15 cellular contexts compared by ENCODE assay signal in the genomic region with DNA sequence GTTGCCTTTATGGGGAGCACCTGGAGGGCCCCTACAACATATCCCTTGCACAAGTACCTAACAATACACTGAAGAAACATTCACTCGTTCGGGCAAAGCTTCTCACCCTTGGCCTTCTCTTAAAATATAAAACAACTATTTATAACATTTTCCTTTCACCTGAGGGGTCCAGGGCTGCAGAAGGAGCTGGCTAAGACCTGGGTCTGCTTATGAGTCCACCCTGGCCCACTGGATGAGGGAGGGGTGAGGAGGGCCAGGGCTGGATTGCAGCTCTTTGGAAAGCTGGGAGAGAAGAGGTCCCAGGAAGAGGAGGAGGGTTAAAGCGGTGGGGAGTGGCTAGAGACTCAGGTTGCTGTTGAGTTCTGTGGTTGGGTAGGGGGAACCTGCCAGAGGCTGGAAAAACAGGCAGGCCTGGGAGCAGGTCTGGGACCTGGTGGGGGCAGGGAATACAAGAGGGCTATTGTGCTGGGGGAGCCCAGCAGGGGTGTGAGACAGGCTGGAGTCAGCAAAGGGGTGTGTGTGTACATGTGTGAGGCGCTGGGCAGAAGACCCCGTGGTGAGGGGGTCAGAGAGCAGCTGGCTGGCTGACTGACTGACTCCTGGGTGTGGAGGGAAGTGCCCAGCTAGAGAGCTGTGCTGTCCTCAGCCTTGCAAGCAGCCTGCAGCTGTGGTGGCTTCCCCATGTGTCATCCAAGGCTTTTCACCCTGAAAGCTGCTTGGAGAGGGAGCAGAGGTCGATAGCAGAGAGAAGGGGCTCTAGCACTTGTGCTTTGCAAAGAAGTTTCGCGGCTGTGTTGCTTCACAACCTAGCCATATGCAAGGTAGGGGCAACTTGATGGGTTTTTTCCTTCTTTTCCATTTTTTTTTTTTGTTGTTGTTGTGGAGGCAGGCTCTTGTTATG. TPM values are rescaled to one million over a fixed set of nuclear protein-coding genes. Genes with fewer than 3 reads are reported as not detected.
DNase-seq lines count a peak whose midpoint lies in the region; ATAC-seq and TF ChIP-seq lines count a peak whose summit lies in the region.
"Had no signal": no experiment of that assay in that cellular context is flagged by ENCODE, and none has a peak within 500 bp of the region (broad histone marks: within the 10 kb centered on the region; RNA-seq: fewer than 3 reads in every experiment).

No MANE protein-coding gene starts in this region.

- no peak for DNase-seq in activated CD4-positive, alpha-beta T cell treated with anti-CD3 and anti-CD28 coated beads, Interleukin-2, amount 10 ng/mL, durations not matched to agents 7 days and 5 days
- no peak for DNase-seq in activated CD4-positive, alpha-beta T cell treated with anti-CD3 and anti-CD28 coated beads for 48 hours
- DNase-seq in WTC11 (ENCODE audit: low spot score) (peak; percentile 74), left kidney (ENCODE audit: low read depth, low spot score) (peak; percentile 49), type B pancreatic cell (ENCODE audit: extremely low spot score, unreplicated experiment) (no peak), dedifferentiated amniotic fluid mesenchymal stem cell (ENCODE audit: extremely low spot score) (no peak)
- DNase-seq in activated CD4-positive, alpha-beta T cell treated with anti-CD3 and anti-CD28 coated beads for 36 hours: no peak
- DNase-seq: activated CD8-positive, alpha-beta T cell treated with anti-CD3 and anti-CD28 coated beads for 36 hours; effector CD4-positive, alpha-beta T cell; heart right ventricle; NCI-H1694; NK-92 treated with Interleukin-12 subunit alpha and Interleukin-12 subunit beta, amount 100 ng/mL, for 24 hours; thyroid gland had no signal

- peak; percentile 93 for ATAC-seq in WTC11
- no peak for ATAC-seq in activated CD4-positive, alpha-beta T cell treated with anti-CD3 and anti-CD28 coated beads for 36 hours
- no peak for ATAC-seq in HG02938 (IDR thresholded peaks at IDR 0.05; ENCODE audit: unreplicated experiment)
- ATAC-seq: activated CD8-positive, alpha-beta T cell treated with anti-CD3 and anti-CD28 coated beads for 36 hours had no signal

- no peak for TF ChIP-seq CTCF in WTC11 (IDR thresholded peaks at IDR 0.05)
- TF ChIP-seq CTCF in type B pancreatic cell (conservative IDR thresholded peaks at IDR 0.05): no peak

- no peaks in the 10 kb centered on the region for H3K27me3 Mint-ChIP-seq in activated CD4-positive, alpha-beta T cell treated with anti-CD3 and anti-CD28 coated beads, Interleukin-2, amount 10 ng/mL, durations not matched to agents 7 days and 5 days
- H3K27me3 Mint-ChIP-seq in WTC11 (ENCODE audit: low read depth) (no peaks in the 10 kb centered on the region), type B pancreatic cell (no peaks in the 10 kb centered on the region)
- H3K27me3 Mint-ChIP-seq in activated CD4-positive, alpha-beta T cell treated with anti-CD3 and anti-CD28 coated beads for 36 hours: no peaks in the 10 kb centered on the region
- H3K27me3 Mint-ChIP-seq: activated CD8-positive, alpha-beta T cell treated with anti-CD3 and anti-CD28 coated beads for 36 hours; activated naive CD4-positive, alpha-beta T cell treated with anti-CD3 and anti-CD28 coated beads, Interleukin-2, amount 50 U/mL, for 24 hours had no signal

- peaks cover 13% of the 10 kb centered on the region for H3K36me3 Mint-ChIP-seq in activated CD4-positive, alpha-beta T cell treated with anti-CD3 and anti-CD28 coated beads, Interleukin-2, amount 10 ng/mL, durations not matched to agents 7 days and 5 days (ENCODE audit: low read depth)
- H3K36me3 Mint-ChIP-seq in WTC11: peaks cover 17% of the 10 kb centered on the region
- peaks cover 11% of the 10 kb centered on the region for H3K36me3 Mint-ChIP-seq in type B pancreatic cell
- peaks cover 12% of the 10 kb centered on the region for H3K36me3 Mint-ChIP-seq in activated CD4-positive, alpha-beta T cell treated with anti-CD3 and anti-CD28 coated beads for 36 hours (ENCODE audit: low read depth)

- CTCF ChIA-PET in activated CD4-positive, alpha-beta T cell treated with anti-CD3 and anti-CD28 coated beads, Interleukin-2, amount 10 ng/mL, durations not matched to agents 7 days and 5 days (lab: Charles Lee): interaction anchor here (0.6 kb wide), 1 partner anchor 17 kb away, joined by 4 read pairs; no protein-coding TSS in a partner anchor
- CTCF ChIA-PET in WTC11 (lab: Charles Lee): interaction anchor here (0.7 to 1.3 kb wide), 4 partner anchors 12 to 195 kb away, joined by 3 to 7 read pairs (median 6); no protein-coding TSS in a partner anchor
- CTCF ChIA-PET in activated CD4-positive, alpha-beta T cell treated with anti-CD3 and anti-CD28 coated beads for 36 hours (lab: Charles Lee): no interaction called here

- H3K27ac Mint-ChIP-seq in activated CD4-positive, alpha-beta T cell treated with anti-CD3 and anti-CD28 coated beads, Interleukin-2, amount 10 ng/mL, durations not matched to agents 7 days and 5 days: peak overlapping the region; percentile 66
- peak overlapping the region; percentile 95 for H3K27ac Mint-ChIP-seq in WTC11
- H3K27ac Mint-ChIP-seq in type B pancreatic cell: peak overlapping the region; percentile 70
- H3K27ac Mint-ChIP-seq in activated CD4-positive, alpha-beta T cell treated with anti-CD3 and anti-CD28 coated beads for 36 hours: no peak overlapping the region
- H3K27ac Mint-ChIP-seq: activated CD8-positive, alpha-beta T cell treated with anti-CD3 and anti-CD28 coated beads for 36 hours; activated naive CD4-positive, alpha-beta T cell treated with anti-CD3 and anti-CD28 coated beads, Interleukin-2, amount 50 U/mL, for 24 hours had no signal

- no peaks in the 10 kb centered on the region for H3K4me1 Mint-ChIP-seq in activated CD4-positive, alpha-beta T cell treated with anti-CD3 and anti-CD28 coated beads, Interleukin-2, amount 10 ng/mL, durations not matched to agents 7 days and 5 days
- H3K4me1 Mint-ChIP-seq in WTC11: peaks cover 22% of the 10 kb centered on the region
- H3K4me1 Mint-ChIP-seq in type B pancreatic cell (ENCODE audit: unreplicated experiment): peaks cover 32% of the 10 kb centered on the region
- H3K4me1 Mint-ChIP-seq in activated CD4-positive, alpha-beta T cell treated with anti-CD3 and anti-CD28 coated beads for 36 hours: peaks cover under 1% of the 10 kb centered on the region
- H3K4me1 Mint-ChIP-seq: activated naive CD4-positive, alpha-beta T cell treated with anti-CD3 and anti-CD28 coated beads, Interleukin-2, amount 50 U/mL, for 24 hours had no signal

- no peak overlapping the region for H3K4me3 Mint-ChIP-seq in activated CD4-positive, alpha-beta T cell treated with anti-CD3 and anti-CD28 coated beads, Interleukin-2, amount 10 ng/mL, durations not matched to agents 7 days and 5 days
- H3K4me3 Mint-ChIP-seq in WTC11 (peak overlapping the region; percentile 12; the same call in 1 of the 2 replicates), type B pancreatic cell (peak overlapping the region; percentile 62)
- H3K4me3 Mint-ChIP-seq in activated CD4-positive, alpha-beta T cell treated with anti-CD3 and anti-CD28 coated beads for 36 hours: no peak overlapping the region
- H3K4me3 Mint-ChIP-seq: activated CD8-positive, alpha-beta T cell treated with anti-CD3 and anti-CD28 coated beads for 36 hours; activated naive CD4-positive, alpha-beta T cell treated with anti-CD3 and anti-CD28 coated beads, Interleukin-2, amount 50 U/mL, for 24 hours had no signal

- H3K9me3 Mint-ChIP-seq in activated CD4-positive, alpha-beta T cell treated with anti-CD3 and anti-CD28 coated beads, Interleukin-2, amount 10 ng/mL, durations not matched to agents 7 days and 5 days: no peaks in the 10 kb centered on the region
- H3K9me3 Mint-ChIP-seq in WTC11 (no peaks in the 10 kb centered on the region), type B pancreatic cell (no peaks in the 10 kb centered on the region)
- no peaks in the 10 kb centered on the region for H3K9me3 Mint-ChIP-seq in activated CD4-positive, alpha-beta T cell treated with anti-CD3 and anti-CD28 coated beads for 36 hours (ENCODE audit: low read depth)
- H3K9me3 Mint-ChIP-seq: activated CD8-positive, alpha-beta T cell treated with anti-CD3 and anti-CD28 coated beads for 36 hours; activated naive CD4-positive, alpha-beta T cell treated with anti-CD3 and anti-CD28 coated beads, Interleukin-2, amount 50 U/mL, for 24 hours had no signal

- POLR2A ChIA-PET in activated CD4-positive, alpha-beta T cell treated with anti-CD3 and anti-CD28 coated beads, Interleukin-2, amount 10 ng/mL, durations not matched to agents 7 days and 5 days (lab: Charles Lee): no interaction called here
- POLR2A ChIA-PET in WTC11 (lab: Charles Lee): interaction anchor here (0.5 to 1.0 kb wide), 2 partner anchors 10 to 20 kb away, joined by 4 to 5 read pairs; no protein-coding TSS in a partner anchor
- POLR2A ChIA-PET in activated CD4-positive, alpha-beta T cell treated with anti-CD3 and anti-CD28 coated beads for 36 hours (lab: Charles Lee): no interaction called here

- intact Hi-C loops in activated CD4-positive, alpha-beta T cell treated with anti-CD3 and anti-CD28 coated beads for 36 hours (cut with DNase I, micrococcal nuclease): no loop called here

TF ChIP-seq in WTC11, 78 proteins besides CTCF, POLR2A, EP300 and RAD21 (continues in another document):
- TF ChIP-seq, protein P1, sequence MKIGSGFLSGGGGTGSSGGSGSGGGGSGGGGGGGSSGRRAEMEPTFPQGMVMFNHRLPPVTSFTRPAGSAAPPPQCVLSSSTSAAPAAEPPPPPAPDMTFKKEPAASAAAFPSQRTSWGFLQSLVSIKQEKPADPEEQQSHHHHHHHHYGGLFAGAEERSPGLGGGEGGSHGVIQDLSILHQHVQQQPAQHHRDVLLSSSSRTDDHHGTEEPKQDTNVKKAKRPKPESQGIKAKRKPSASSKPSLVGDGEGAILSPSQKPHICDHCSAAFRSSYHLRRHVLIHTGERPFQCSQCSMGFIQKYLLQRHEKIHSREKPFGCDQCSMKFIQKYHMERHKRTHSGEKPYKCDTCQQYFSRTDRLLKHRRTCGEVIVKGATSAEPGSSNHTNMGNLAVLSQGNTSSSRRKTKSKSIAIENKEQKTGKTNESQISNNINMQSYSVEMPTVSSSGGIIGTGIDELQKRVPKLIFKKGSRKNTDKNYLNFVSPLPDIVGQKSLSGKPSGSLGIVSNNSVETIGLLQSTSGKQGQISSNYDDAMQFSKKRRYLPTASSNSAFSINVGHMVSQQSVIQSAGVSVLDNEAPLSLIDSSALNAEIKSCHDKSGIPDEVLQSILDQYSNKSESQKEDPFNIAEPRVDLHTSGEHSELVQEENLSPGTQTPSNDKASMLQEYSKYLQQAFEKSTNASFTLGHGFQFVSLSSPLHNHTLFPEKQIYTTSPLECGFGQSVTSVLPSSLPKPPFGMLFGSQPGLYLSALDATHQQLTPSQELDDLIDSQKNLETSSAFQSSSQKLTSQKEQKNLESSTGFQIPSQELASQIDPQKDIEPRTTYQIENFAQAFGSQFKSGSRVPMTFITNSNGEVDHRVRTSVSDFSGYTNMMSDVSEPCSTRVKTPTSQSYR (CRISPR knock-in tag; IDR thresholded peaks at IDR 0.05): 0 out of 2 replicates have a peak, but pooled peaks have one; percentile 61
- peak; percentile 83; the same call in 1 of the 2 replicates for TF ChIP-seq ZNF416 (CRISPR knock-in tag; IDR thresholded peaks at IDR 0.05)

RNA-seq across cellular contexts. Expression of a gene that starts 10.2 kb away (rescaled TPM):
- total RNA-seq in activated CD4-positive, alpha-beta T cell treated with anti-CD3 and anti-CD28 coated beads, Interleukin-2, amount 10 ng/mL, durations not matched to agents 7 days and 5 days: 1 to 10 TPM; 4.0 TPM
- total RNA-seq in WTC11 (2021): 30.3 to 35.3 TPM (median 32.5 TPM) in 3 replicates
- 1.9 and 52.7 TPM in 2 replicates for total RNA-seq in type B pancreatic cell (ENCODE audit: low replicate concordance)
- total RNA-seq in activated CD4-positive, alpha-beta T cell treated with anti-CD3 and anti-CD28 coated beads for 36 hours: 10 to 100 TPM; 10.5 to 11.3 TPM

Comparison
In these comparisons a context has a peak if more than half of its experiments do, and no peak if none do; other contexts are left out.
1. DNase-seq: peak in WTC11 (single experiment) and left kidney (single experiment); none in activated CD4-positive, alpha-beta T cell treated with anti-CD3 and anti-CD28 coated beads, Interleukin-2, amount 10 ng/mL, durations not matched to agents 7 days and 5 days (single experiment), activated CD4-positive, alpha-beta T cell treated with anti-CD3 and anti-CD28 coated beads for 48 hours (single experiment), type B pancreatic cell (single experiment), activated CD4-positive, alpha-beta T cell treated with anti-CD3 and anti-CD28 coated beads for 36 hours (single experiment) and dedifferentiated amniotic fluid mesenchymal stem cell (single experiment).
2. H3K4me3 Mint-ChIP-seq: peak in WTC11 (single experiment) and type B pancreatic cell (single experiment); none in activated CD4-positive, alpha-beta T cell treated with anti-CD3 and anti-CD28 coated beads, Interleukin-2, amount 10 ng/mL, durations not matched to agents 7 days and 5 days (single experiment) and activated CD4-positive, alpha-beta T cell treated with anti-CD3 and anti-CD28 coated beads for 36 hours (single experiment).